In genomic region chr12:24778486-24779304, GRCh38 we compare ENCODE assay signal across 9 cellular contexts.
DNase-seq lines count a peak whose midpoint lies in the region; ATAC-seq and TF ChIP-seq lines count a peak whose summit lies in the region.
"Had no signal": no experiment of that assay in that cellular context is flagged by ENCODE, and none has a peak within 500 bp of the region (broad histone marks: within the 10 kb centered on the region; RNA-seq: fewer than 3 reads in every experiment).

No MANE protein-coding gene starts in this region.

- no peaks in the 10 kb centered on the region for H3K9me3 Mint-ChIP-seq in memory B cell

- no peak overlapping the region for H3K27ac Mint-ChIP-seq in memory B cell
- H3K27ac Mint-ChIP-seq: CD4-positive, CD25-positive, alpha-beta regulatory T cell had no signal

- peak; percentile 24 to 62 for DNase-seq in NCI-H446 (lab: John Stamatoyannopoulos, UW)
- no peak for DNase-seq in NCI-H446 treated with DMSO at 0.1 percent for 48 hours (lab: John Stamatoyannopoulos, UW)
- peak; percentile 26 for DNase-seq in H7
- DNase-seq in NB4 (ENCODE audit: low read depth): peak; percentile 69
- DNase-seq in astrocyte of the hippocampus (ENCODE audit: low read depth, low spot score): peak; percentile 71
- peak in 1 of 2 donors; percentile 26 for DNase-seq in memory B cell (ENCODE audit: low spot score in 2 of 2)
- no peak for DNase-seq in activated CD8-positive, alpha-beta memory T cell treated with anti-CD3 and anti-CD28 coated beads for 24 hours
- DNase-seq in NCI-H345 treated with DMSO at 0.1 percent for 48 hours (lab: John Stamatoyannopoulos, UW; ENCODE audit: unreplicated experiment): no peak

- H3K36me3 Mint-ChIP-seq in memory B cell: no peaks in the 10 kb centered on the region
- H3K36me3 Mint-ChIP-seq: CD4-positive, CD25-positive, alpha-beta regulatory T cell had no signal

- no peaks in the 10 kb centered on the region for H3K36me3 ChIP-seq in H7 (replicated peaks; ENCODE audit: control insufficient read depth, insufficient read depth, low read length)

- peak; percentile 26 for TF ChIP-seq CTCF in NB4 (IDR thresholded peaks at IDR 0.05; ENCODE audit: low read depth, low read length)

- H3K4me3 ChIP-seq in H7 (ENCODE audit: insufficient read depth, low read depth, low read length): no peak overlapping the region
- no peak overlapping the region for H3K4me3 ChIP-seq in NB4 (ENCODE audit: low read depth, low read length)

- no peaks in the 10 kb centered on the region for H3K27me3 Mint-ChIP-seq in memory B cell

- no peaks in the 10 kb centered on the region for H3K4me1 Mint-ChIP-seq in memory B cell
- H3K4me1 Mint-ChIP-seq: CD4-positive, CD25-positive, alpha-beta regulatory T cell had no signal

- H3K4me3 Mint-ChIP-seq in memory B cell: no peak overlapping the region
- H3K4me3 Mint-ChIP-seq: CD4-positive, CD25-positive, alpha-beta regulatory T cell had no signal

- TF ChIP-seq POLR2A in NB4 (IDR thresholded peaks at IDR 0.05; ENCODE audit: extremely low read depth, insufficient read length): no peak

- no peaks in the 10 kb centered on the region for H3K27me3 ChIP-seq in H7 (ENCODE audit: control insufficient read depth, insufficient read depth, low read length)

- peak; percentile 78 for ATAC-seq in memory B cell (ENCODE audit: low read depth)

Comparison
In these comparisons a context has a peak if more than half of its experiments do, and no peak if none do; other contexts are left out.
1. DNase-seq: peak in NCI-H446 (2 of 2), H7 (single experiment), NB4 (single experiment) and astrocyte of the hippocampus (single experiment); none in NCI-H446 treated with DMSO at 0.1 percent for 48 hours (single experiment), activated CD8-positive, alpha-beta memory T cell treated with anti-CD3 and anti-CD28 coated beads for 24 hours (single experiment) and NCI-H345 treated with DMSO at 0.1 percent for 48 hours (single experiment).